ENCODE assay signal across 8 cellular contexts in the genomic region with DNA sequence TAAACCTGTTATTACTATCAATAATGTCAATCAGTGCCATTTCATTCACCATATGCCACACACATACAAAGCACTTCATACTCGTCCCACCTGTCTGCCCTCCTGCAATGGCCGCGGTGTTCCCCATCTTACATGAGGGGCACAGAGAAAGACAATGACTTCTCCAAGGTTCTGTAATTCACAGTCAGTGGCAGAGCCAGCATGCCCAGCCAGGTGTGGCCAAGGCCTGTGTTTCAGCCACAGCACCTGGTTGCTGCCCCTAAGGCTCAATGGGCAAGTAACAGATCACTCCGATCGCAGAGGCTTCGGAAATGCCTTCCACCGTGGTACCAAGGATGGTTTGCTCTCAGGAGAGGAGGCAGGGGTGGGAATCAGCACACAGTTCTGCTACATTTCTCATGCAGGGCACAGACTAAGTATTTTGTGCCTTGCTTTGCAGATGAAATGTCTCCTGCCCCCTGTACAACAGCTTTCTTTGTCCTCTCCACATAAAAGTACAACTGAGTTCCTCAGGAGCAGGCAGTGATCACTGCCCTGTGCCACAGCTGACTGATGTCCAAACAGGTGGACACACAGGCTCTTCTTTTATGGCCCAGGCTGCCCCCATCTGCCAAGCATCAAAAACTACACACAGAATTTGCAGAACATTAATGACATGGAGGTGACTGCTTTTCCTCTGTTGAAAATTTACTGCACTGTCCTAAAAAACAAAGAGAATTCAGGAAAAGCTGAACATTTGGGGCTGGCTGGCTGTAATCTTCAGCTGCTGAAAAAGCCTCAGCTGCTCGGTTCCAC. TPM values are rescaled to one million over a fixed set of nuclear protein-coding genes. Genes with fewer than 3 reads are reported as not detected.
DNase-seq lines count a peak whose midpoint lies in the region; ATAC-seq, FAIRE-seq and TF ChIP-seq lines count a peak whose summit lies in the region.

No MANE protein-coding gene starts in this region.

- H2AK5ac ChIP-seq in H1 (ENCODE audit: low read depth, low read length), result no peak overlapping the region; the same call in 1 of the 2 replicates

- H2BK5ac ChIP-seq in H1 (ENCODE audit: low read depth, low read length), result 0 out of 2 replicates have a peak overlapping the region, but pooled peaks have one; percentile 48

- H3K23me2 ChIP-seq in H1 (ENCODE audit: low read depth, low read length), result no peaks in the 10 kb centered on the region

- no peak for FAIRE-seq in H1 (lab: Jason Lieb, UNC)

- no peaks in the 10 kb centered on the region for H3K9me3 ChIP-seq in H1 (ENCODE audit: insufficient read depth in 2 of 2, low read depth in 1 of 2, low read length in 1 of 2)

- no peaks in the 10 kb centered on the region for H3K9me3 Mint-ChIP-seq in activated naive CD8-positive, alpha-beta T cell treated with anti-CD3 and anti-CD28 coated beads for 36 hours

- no peak for TF ChIP-seq EP300 in H1 (IDR thresholded peaks at IDR 0.05; ENCODE audit: borderline replicate concordance in 1 of 2, low read depth in 2 of 2, low read length in 2 of 2)

- H3K79me2 ChIP-seq in H1 (ENCODE audit: control insufficient read depth in 1 of 2, insufficient read depth in 2 of 2, low read length in 2 of 2), result peaks cover 4 to 71% of the 10 kb centered on the region in 2 experiments; a peak in 3 of 4 replicates

- H3K23ac ChIP-seq in H1 (ENCODE audit: insufficient read length), result no peak overlapping the region

- H4K8ac ChIP-seq in H1 (ENCODE audit: extremely low read depth, insufficient read depth, low read length), result no peak overlapping the region

- peaks cover 7% of the 10 kb centered on the region for H3K36me3 Mint-ChIP-seq in activated naive CD8-positive, alpha-beta T cell treated with anti-CD3 and anti-CD28 coated beads for 36 hours

- POLR2A ChIA-PET in H1 (lab: Charles Lee; ENCODE audit: partially characterized antibody), result interaction anchor here (0.6 to 2.1 kb wide), 5 partner anchors 10 to 125 kb away, joined by 3 to 10 read pairs (median 3); partner anchors contain the start of gene AFAP1

- no peaks in the 10 kb centered on the region for H3K36me3 ChIP-seq in H1 (ENCODE audit: control insufficient read depth in 2 of 4, insufficient read depth in 4 of 4, low read length in 3 of 4)

- peak overlapping the region; percentile 4; the same call in 1 of the 2 replicates for H3K18ac ChIP-seq in H1 (ENCODE audit: extremely low read depth, low read length)

- H2BK20ac ChIP-seq in H1 (ENCODE audit: low read length), result no peak overlapping the region

- no peaks in the 10 kb centered on the region for H3K27me3 ChIP-seq in H1 (replicated peaks in 1 of 4; ENCODE audit: control insufficient read depth in 3 of 4, extremely low read depth in 1 of 4, insufficient read depth in 3 of 4, low read length in 3 of 4)

- peak overlapping the region; percentile 77; the same call in 1 of the 2 replicates for H2BK12ac ChIP-seq in H1 (ENCODE audit: low read depth, low read length)

- no peak overlapping the region for H4K5ac ChIP-seq in H1 (ENCODE audit: insufficient read length, low read depth, low read length)

- H4K20me1 ChIP-seq in H1 (replicated peaks in 1 of 2; ENCODE audit: control insufficient read depth in 1 of 2, insufficient read depth in 2 of 2, low read length in 2 of 2), result peaks cover 0 to 2% of the 10 kb centered on the region in 2 experiments

- H3K56ac ChIP-seq in H1 (replicated peaks; ENCODE audit: insufficient read length, low read depth, low read length), result no peak overlapping the region

- H3K4ac ChIP-seq in H1 (replicated peaks; ENCODE audit: insufficient read length, low read depth, low read length), result no peak overlapping the region

- CTCF ChIA-PET in H1 (lab: Charles Lee; ENCODE audit: partially characterized antibody), result interaction anchor here (0.6 to 5.5 kb wide), 25 partner anchors 7 to 167 kb away, joined by 3 to 49 read pairs (median 3); partner anchors contain the start of gene AFAP1

- no peak overlapping the region for H3K27ac ChIP-seq in H1 (ENCODE audit: low read depth, low read length)

- DNase-seq in AG09309 (ENCODE audit: low read depth), result no peak
- peak; percentile 48 for DNase-seq in NCI-H69 (lab: John Stamatoyannopoulos, UW)
- DNase-seq in H1 (ENCODE audit: low read depth in 1 of 2, low spot score in 2 of 2), result no peak
- peak; percentile 47 to 70 for DNase-seq in lung microvascular endothelial cell (ENCODE audit: low read depth in 2 of 2)
- no peak for DNase-seq in activated CD8-positive, alpha-beta memory T cell treated with anti-CD3 and anti-CD28 coated beads, Interleukin-2, amount 50 U/mL, for 4 hours
- DNase-seq in SKM-1 treated with dmso at 0.1 percent for 144 hours (lab: John Stamatoyannopoulos, UW; ENCODE audit: unreplicated experiment), result no peak
- DNase-seq in activated naive CD8-positive, alpha-beta T cell treated with anti-CD3 and anti-CD28 coated beads for 36 hours, result no peak

- no peak overlapping the region for H2AFZ ChIP-seq in H1 (ENCODE audit: low read length)

- H3K4me2 ChIP-seq in H1 (ENCODE audit: insufficient read depth in 1 of 2, low read depth in 2 of 2, low read length in 2 of 2), result peak overlapping the region; percentile 35 to 47; a peak in 1 of 4 replicates

- TF ChIP-seq RAD21 in H1 (IDR thresholded peaks at IDR 0.05 in 1 of 2, conservative IDR thresholded peaks at IDR 0.05 in 1 of 2; ENCODE audit: low read depth in 2 of 2, low read length in 2 of 2), result peak; percentile 53 to 65

- peaks cover 7% of the 10 kb centered on the region for H3K79me1 ChIP-seq in H1 (ENCODE audit: low read depth, low read length)

- TF ChIP-seq CTCF in AG09309 (IDR thresholded peaks at IDR 0.05; ENCODE audit: control insufficient read depth, insufficient read depth, low read depth, low read length, missing control alignments) (peak; percentile 46), H1 (IDR thresholded peaks at IDR 0.05; ENCODE audit: control extremely low read depth in 1 of 3, insufficient read depth in 1 of 3, low read depth in 1 of 3, low read length in 3 of 3) (peak in 2 of 3 experiments; percentile 30 to 39; a peak in 2 of 4 replicates)

- no peak for ATAC-seq in GM18907 (IDR thresholded peaks at IDR 0.05; ENCODE audit: unreplicated experiment)

- peak overlapping the region; percentile 81 for H4K91ac ChIP-seq in H1 (replicated peaks; ENCODE audit: insufficient read length, low read length)

- WGBS in H1 (ENCODE audit: extremely low coverage in 1 of 2, insufficient coverage in 1 of 2, insufficient read length in 1 of 2, insufficient replicate concordance in 2 of 2, low coverage in 1 of 2, low lambda C conversion rate in 2 of 2, missing lambda C conversion rate in 1 of 2), 2 experiments, result 77% methylated on average over 8 of the region's 8 CpGs; no CpG with 5 or more reads in 1 of the 2 experiments

- H3K4me3 Mint-ChIP-seq in activated naive CD8-positive, alpha-beta T cell treated with anti-CD3 and anti-CD28 coated beads for 36 hours, result no peak overlapping the region

- H3K4me3 ChIP-seq in AG09309 (ENCODE audit: control insufficient read depth, low read depth, low read length), result no peak overlapping the region
- H3K4me3 ChIP-seq in H1 (ENCODE audit: extremely low read depth in 1 of 4, insufficient read depth in 2 of 4, low read depth in 3 of 4, low read length in 4 of 4), result no peak overlapping the region

- peaks cover 6% of the 10 kb centered on the region for H3K4me1 Mint-ChIP-seq in activated naive CD8-positive, alpha-beta T cell treated with anti-CD3 and anti-CD28 coated beads for 36 hours

- peaks cover 6 to 12% (median 10%) of the 10 kb centered on the region in 4 experiments; a peak in 6 of 7 replicates for H3K4me1 ChIP-seq in H1 (replicated peaks in 1 of 4; ENCODE audit: control insufficient read depth in 3 of 4, insufficient read depth in 4 of 4, low read length in 3 of 4)

- H3K9ac ChIP-seq in H1 (replicated peaks in 1 of 4; ENCODE audit: extremely low read depth in 1 of 4, low read depth in 3 of 4, low read length in 3 of 4), result no peak overlapping the region

- H3K27me3 Mint-ChIP-seq in activated naive CD8-positive, alpha-beta T cell treated with anti-CD3 and anti-CD28 coated beads for 36 hours, result no peaks in the 10 kb centered on the region

- H2BK15ac ChIP-seq in H1 (ENCODE audit: low read length), result peak overlapping the region; percentile 84

- no peak overlapping the region for H2BK120ac ChIP-seq in H1 (replicated peaks; ENCODE audit: low read depth, low read length)

- H3K14ac ChIP-seq in H1 (ENCODE audit: insufficient read length), result no peak overlapping the region

- H3K27ac Mint-ChIP-seq in activated naive CD8-positive, alpha-beta T cell treated with anti-CD3 and anti-CD28 coated beads for 36 hours, result no peak overlapping the region

- no peak for TF ChIP-seq POLR2A in H1 (IDR thresholded peaks at IDR 0.05; ENCODE audit: control extremely low read depth in 1 of 2, low read depth in 2 of 2, low read length in 2 of 2)

TF ChIP-seq in H1, 55 proteins besides CTCF, POLR2A, EP300 and RAD21:
- TF ChIP-seq MAFK (IDR thresholded peaks at IDR 0.05; ENCODE audit: low read depth, low read length) (no peak), TBP (IDR thresholded peaks at IDR 0.05; ENCODE audit: low read depth, low read length) (no peak), KDM4A (IDR thresholded peaks at IDR 0.05; ENCODE audit: low read depth, low read length, severe bottlenecking) (no peak), FOSL1 (IDR thresholded peaks at IDR 0.05; ENCODE audit: insufficient read depth, low read depth, low read length) (no peak), SIN3A (conservative IDR thresholded peaks at IDR 0.05 in 1 of 2, IDR thresholded peaks at IDR 0.05 in 1 of 2; ENCODE audit: low read depth in 1 of 2, low read length in 2 of 2) (no peak), GABPA (IDR thresholded peaks at IDR 0.05; ENCODE audit: borderline replicate concordance, insufficient read depth, low read length) (no peak), SP4 (IDR thresholded peaks at IDR 0.05; ENCODE audit: low read length) (no peak), ASH2L (IDR thresholded peaks at IDR 0.05; ENCODE audit: low read length) (peak; percentile 27)

RNA-seq across cellular contexts. Expression of gene AFAP1, which starts 10.8 kb away (rescaled TPM):
- 16.2 and 18.2 TPM in 2 replicates for total RNA-seq in H1 (2021; fragmentation: NEBNext Ultra II Directional; extraction: Animal tissue kit (Norgen Biotek cat#: 25700))
- 3.6 and 5.1 TPM in 2 replicates for polyA plus RNA-seq in H1 (2011; rRNA removed)
- 3.6 TPM for polyA plus RNA-seq in H1 (2011; cell fraction: cytosol; rRNA removed)
- 9.3 TPM for polyA plus RNA-seq in H1 (2011; cell fraction: nucleus; rRNA removed)
- polyA plus RNA-seq in H1 (2012, experiment 1 of 2), result 5.8 to 7.5 TPM (median 6.7 TPM) in 4 replicates
- 2.7 TPM for polyA plus RNA-seq in H1 (2012, experiment 2 of 2)
- polyA plus RNA-seq in H1 (2013, experiment 1 of 2), result 7.8 TPM
- polyA plus RNA-seq in H1 (2013, experiment 2 of 2), result 7.8 TPM
- 8.1 and 10.5 TPM in 2 replicates for polyA minus RNA-seq in H1 (2011; rRNA and poly(A)+ RNA removed)
- polyA minus RNA-seq in H1 (2011; cell fraction: cytosol; rRNA and poly(A)+ RNA removed), result 5.6 TPM
- 16.3 TPM for polyA minus RNA-seq in H1 (2011; cell fraction: nucleus; rRNA and poly(A)+ RNA removed)
- total RNA-seq in lung microvascular endothelial cell, result 22.4 and 29.8 TPM in 2 replicates
- total RNA-seq in activated naive CD8-positive, alpha-beta T cell treated with anti-CD3 and anti-CD28 coated beads for 36 hours, result 10 to 100 TPM; 13.6 to 13.8 TPM

Comparison
In these comparisons a context has a peak if more than half of its experiments do, and no peak if none do; other contexts are left out.
1. DNase-seq: peak in NCI-H69 (single experiment) and lung microvascular endothelial cell (2 of 2); none in AG09309 (single experiment), H1 (0 of 2), activated CD8-positive, alpha-beta memory T cell treated with anti-CD3 and anti-CD28 coated beads, Interleukin-2, amount 50 U/mL, for 4 hours (single experiment), SKM-1 treated with dmso at 0.1 percent for 144 hours (single experiment) and activated naive CD8-positive, alpha-beta T cell treated with anti-CD3 and anti-CD28 coated beads for 36 hours (single experiment).